9 cellular contexts compared by ENCODE assay signal in the genomic region with DNA sequence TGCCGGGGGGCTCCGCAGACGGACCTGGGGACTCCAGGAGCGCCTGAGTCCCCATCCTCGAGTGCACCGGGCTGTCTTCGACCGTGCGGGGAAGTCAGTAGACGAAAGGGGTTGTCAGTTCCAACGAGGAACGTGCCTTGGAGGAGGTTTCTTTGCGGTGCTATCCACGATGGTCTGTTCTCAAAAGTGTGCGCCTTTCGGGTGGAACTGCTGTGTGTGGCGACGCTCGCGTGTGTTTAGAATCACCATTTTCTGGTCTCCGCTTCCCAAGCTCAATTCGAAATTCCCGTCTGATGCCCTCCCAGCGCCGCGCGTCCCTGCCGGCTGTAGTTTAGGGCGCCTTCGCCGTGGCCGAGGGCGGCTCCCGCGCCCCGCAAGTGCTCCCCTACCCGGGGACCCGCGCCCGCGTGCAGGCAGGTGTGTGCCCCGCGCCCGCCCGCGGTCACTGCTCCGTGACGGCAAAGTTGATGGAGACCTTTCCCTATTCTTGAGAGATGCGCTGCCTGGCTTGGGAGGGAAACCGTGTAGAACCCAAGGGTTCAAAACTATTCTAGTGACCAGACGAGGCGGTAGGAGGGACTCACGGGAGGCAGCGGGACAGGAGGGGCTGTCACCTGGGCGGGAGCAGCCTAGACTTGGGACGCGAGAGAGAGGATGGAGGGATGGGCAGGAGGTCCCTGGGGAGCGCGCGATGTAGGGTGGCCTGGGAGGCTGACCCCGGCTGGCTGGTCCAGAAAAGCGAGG. TPM values are rescaled to one million over a fixed set of nuclear protein-coding genes. Genes with fewer than 3 reads are reported as not detected.
A peak's percentile ranks its signal among the peaks of the same experiment; 100 is the strongest.
DNase-seq lines count a peak whose midpoint lies in the region; ATAC-seq lines count a peak whose summit lies in the region.
"Had no signal": no experiment of that assay in that cellular context is flagged by ENCODE, and none has a peak within 500 bp of the region (broad histone marks: within the 10 kb centered on the region; RNA-seq: fewer than 3 reads in every experiment).

No MANE protein-coding gene starts in this region.

- peak overlapping the region; percentile 17 for H3K9ac ChIP-seq in iPS-18a (ENCODE audit: low read length)

- H3K27me3 ChIP-seq in iPS-18a (ENCODE audit: control insufficient read depth, insufficient read depth, low read length), result peaks cover 57% of the 10 kb centered on the region

- no peaks in the 10 kb centered on the region for H3K36me3 ChIP-seq in iPS-18a (ENCODE audit: control insufficient read depth, low read depth, low read length)

- no peak overlapping the region for H3K27ac ChIP-seq in iPS-18a (ENCODE audit: low read length)

- H3K36me3 Mint-ChIP-seq in activated T-cell treated with anti-CD3 and anti-CD28 coated beads, Interleukin-2, amount 50 U/mL, for 4 hours (ENCODE audit: insufficient read depth), result no peaks in the 10 kb centered on the region
- no peaks in the 10 kb centered on the region for H3K36me3 Mint-ChIP-seq in activated naive CD8-positive, alpha-beta T cell treated with anti-CD3 and anti-CD28 coated beads, Interleukin-2, amount 50 U/mL, for 24 hours (ENCODE audit: low read depth)
- no peaks in the 10 kb centered on the region for H3K36me3 Mint-ChIP-seq in stimulated activated naive CD8-positive, alpha-beta T cell treated with anti-CD3 and anti-CD28 coated beads, Interleukin-15, Interleukin-2, amounts not matched to agents 100 ng/mL and 50 ng/mL, for 24 hours (ENCODE audit: low read depth)
- H3K36me3 Mint-ChIP-seq in T-helper 2 cell treated with Interferon-gamma antibody and Interleukin-4, amounts not matched to agents 5 μg/mL and 100 μg/mL, for 36 hours (ENCODE audit: low read depth), result no peaks in the 10 kb centered on the region
- no peaks in the 10 kb centered on the region for H3K36me3 Mint-ChIP-seq in activated CD8-positive, alpha-beta memory T cell treated with anti-CD3 and anti-CD28 coated beads, Interleukin-2, amount 10 ng/mL, durations not matched to agents 7 days and 5 days

- DNase-seq in activated T-cell treated with anti-CD3 and anti-CD28 coated beads, Interleukin-2, amount 50 U/mL, for 4 hours, result no peak
- DNase-seq in activated T-cell treated with anti-CD3 and anti-CD28 coated beads, Interleukin-2, amount 50 U/mL, for 1 hour, result no peak
- no peak for DNase-seq in activated naive CD8-positive, alpha-beta T cell treated with anti-CD3 and anti-CD28 coated beads, Interleukin-2, amount 50 U/mL, for 24 hours
- no peak for DNase-seq in T-helper 2 cell treated with Interferon-gamma antibody and Interleukin-4, amounts not matched to agents 5 μg/mL and 100 μg/mL, for 36 hours (ENCODE audit: low spot score)
- no peak for DNase-seq in T-helper 1 cell
- DNase-seq in activated CD8-positive, alpha-beta memory T cell treated with anti-CD3 and anti-CD28 coated beads, Interleukin-2, amount 10 ng/mL, durations not matched to agents 7 days and 5 days, result no peak

- H3K9me3 ChIP-seq in iPS-18a (ENCODE audit: control insufficient read depth, low read depth, low read length), result no peaks in the 10 kb centered on the region

- no peaks in the 10 kb centered on the region for H3K9me3 Mint-ChIP-seq in activated T-cell treated with anti-CD3 and anti-CD28 coated beads, Interleukin-2, amount 50 U/mL, for 4 hours
- no peaks in the 10 kb centered on the region for H3K9me3 Mint-ChIP-seq in activated naive CD8-positive, alpha-beta T cell treated with anti-CD3 and anti-CD28 coated beads, Interleukin-2, amount 50 U/mL, for 24 hours
- no peaks in the 10 kb centered on the region for H3K9me3 Mint-ChIP-seq in stimulated activated naive CD8-positive, alpha-beta T cell treated with anti-CD3 and anti-CD28 coated beads, Interleukin-15, Interleukin-2, amounts not matched to agents 100 ng/mL and 50 ng/mL, for 24 hours
- no peaks in the 10 kb centered on the region for H3K9me3 Mint-ChIP-seq in T-helper 2 cell treated with Interferon-gamma antibody and Interleukin-4, amounts not matched to agents 5 μg/mL and 100 μg/mL, for 36 hours
- no peaks in the 10 kb centered on the region for H3K9me3 Mint-ChIP-seq in activated CD8-positive, alpha-beta memory T cell treated with anti-CD3 and anti-CD28 coated beads, Interleukin-2, amount 10 ng/mL, durations not matched to agents 7 days and 5 days (ENCODE audit: low read depth)
- H3K9me3 Mint-ChIP-seq: T-helper 1 cell treated with Interleukin-12 subunit alpha and Interleukin-12 subunit beta and Interleukin-4 antibody, amounts not matched to agents 30 μg/mL and 1 μg/mL, for 36 hours had no signal

- peaks cover 10% of the 10 kb centered on the region for H3K4me1 Mint-ChIP-seq in activated T-cell treated with anti-CD3 and anti-CD28 coated beads, Interleukin-2, amount 50 U/mL, for 4 hours (ENCODE audit: low read depth)
- H3K4me1 Mint-ChIP-seq in activated naive CD8-positive, alpha-beta T cell treated with anti-CD3 and anti-CD28 coated beads, Interleukin-2, amount 50 U/mL, for 24 hours, result peaks cover 10% of the 10 kb centered on the region
- H3K4me1 Mint-ChIP-seq in stimulated activated naive CD8-positive, alpha-beta T cell treated with anti-CD3 and anti-CD28 coated beads, Interleukin-15, Interleukin-2, amounts not matched to agents 100 ng/mL and 50 ng/mL, for 24 hours (ENCODE audit: low read depth), result peaks cover 12% of the 10 kb centered on the region
- H3K4me1 Mint-ChIP-seq in T-helper 2 cell treated with Interferon-gamma antibody and Interleukin-4, amounts not matched to agents 5 μg/mL and 100 μg/mL, for 36 hours (ENCODE audit: low read depth), result peaks cover 5% of the 10 kb centered on the region
- H3K4me1 Mint-ChIP-seq in activated CD8-positive, alpha-beta memory T cell treated with anti-CD3 and anti-CD28 coated beads, Interleukin-2, amount 10 ng/mL, durations not matched to agents 7 days and 5 days, result peaks cover 11% of the 10 kb centered on the region

- H3K27me3 Mint-ChIP-seq in activated T-cell treated with anti-CD3 and anti-CD28 coated beads, Interleukin-2, amount 50 U/mL, for 4 hours (ENCODE audit: low read depth), result peaks cover 64% of the 10 kb centered on the region
- H3K27me3 Mint-ChIP-seq in activated naive CD8-positive, alpha-beta T cell treated with anti-CD3 and anti-CD28 coated beads, Interleukin-2, amount 50 U/mL, for 24 hours, result peaks cover 60% of the 10 kb centered on the region
- H3K27me3 Mint-ChIP-seq in stimulated activated naive CD8-positive, alpha-beta T cell treated with anti-CD3 and anti-CD28 coated beads, Interleukin-15, Interleukin-2, amounts not matched to agents 100 ng/mL and 50 ng/mL, for 24 hours, result peaks cover 68% of the 10 kb centered on the region
- H3K27me3 Mint-ChIP-seq in T-helper 2 cell treated with Interferon-gamma antibody and Interleukin-4, amounts not matched to agents 5 μg/mL and 100 μg/mL, for 36 hours (ENCODE audit: low read depth), result peaks cover 52% of the 10 kb centered on the region
- peaks cover 67% of the 10 kb centered on the region for H3K27me3 Mint-ChIP-seq in activated CD8-positive, alpha-beta memory T cell treated with anti-CD3 and anti-CD28 coated beads, Interleukin-2, amount 10 ng/mL, durations not matched to agents 7 days and 5 days

- peak; percentile 10 to 11 for ATAC-seq in activated T-cell treated with anti-CD3 and anti-CD28 coated beads, Interleukin-2, amount 50 U/mL, for 4 hours
- no peak for ATAC-seq in activated naive CD8-positive, alpha-beta T cell treated with anti-CD3 and anti-CD28 coated beads, Interleukin-2, amount 50 U/mL, for 24 hours
- ATAC-seq in activated CD8-positive, alpha-beta memory T cell treated with anti-CD3 and anti-CD28 coated beads, Interleukin-2, amount 10 ng/mL, durations not matched to agents 7 days and 5 days, result no peak

- no peak overlapping the region for H3K27ac Mint-ChIP-seq in activated naive CD8-positive, alpha-beta T cell treated with anti-CD3 and anti-CD28 coated beads, Interleukin-2, amount 50 U/mL, for 24 hours
- no peak overlapping the region for H3K27ac Mint-ChIP-seq in stimulated activated naive CD8-positive, alpha-beta T cell treated with anti-CD3 and anti-CD28 coated beads, Interleukin-15, Interleukin-2, amounts not matched to agents 100 ng/mL and 50 ng/mL, for 24 hours
- no peak overlapping the region for H3K27ac Mint-ChIP-seq in T-helper 2 cell treated with Interferon-gamma antibody and Interleukin-4, amounts not matched to agents 5 μg/mL and 100 μg/mL, for 36 hours
- no peak overlapping the region for H3K27ac Mint-ChIP-seq in activated CD8-positive, alpha-beta memory T cell treated with anti-CD3 and anti-CD28 coated beads, Interleukin-2, amount 10 ng/mL, durations not matched to agents 7 days and 5 days
- H3K27ac Mint-ChIP-seq: T-helper 1 cell treated with Interleukin-12 subunit alpha and Interleukin-12 subunit beta and Interleukin-4 antibody, amounts not matched to agents 30 μg/mL and 1 μg/mL, for 36 hours had no signal

- CTCF ChIA-PET in activated CD8-positive, alpha-beta memory T cell treated with anti-CD3 and anti-CD28 coated beads, Interleukin-2, amount 10 ng/mL, durations not matched to agents 7 days and 5 days (lab: Charles Lee), result interaction anchor here (0.5 kb wide), 1 partner anchor 207 kb away, joined by 4 read pairs; no protein-coding TSS in a partner anchor

- peaks cover 30% of the 10 kb centered on the region for H3K4me1 ChIP-seq in iPS-18a (ENCODE audit: control insufficient read depth, low read depth, low read length)

- no peak overlapping the region for H3K4me3 Mint-ChIP-seq in activated T-cell treated with anti-CD3 and anti-CD28 coated beads, Interleukin-2, amount 50 U/mL, for 4 hours
- peak overlapping the region; percentile 32 for H3K4me3 Mint-ChIP-seq in activated naive CD8-positive, alpha-beta T cell treated with anti-CD3 and anti-CD28 coated beads, Interleukin-2, amount 50 U/mL, for 24 hours
- H3K4me3 Mint-ChIP-seq in stimulated activated naive CD8-positive, alpha-beta T cell treated with anti-CD3 and anti-CD28 coated beads, Interleukin-15, Interleukin-2, amounts not matched to agents 100 ng/mL and 50 ng/mL, for 24 hours, result peak overlapping the region; percentile 41
- no peak overlapping the region for H3K4me3 Mint-ChIP-seq in T-helper 2 cell treated with Interferon-gamma antibody and Interleukin-4, amounts not matched to agents 5 μg/mL and 100 μg/mL, for 36 hours
- H3K4me3 Mint-ChIP-seq in activated CD8-positive, alpha-beta memory T cell treated with anti-CD3 and anti-CD28 coated beads, Interleukin-2, amount 10 ng/mL, durations not matched to agents 7 days and 5 days, result no peak overlapping the region
- H3K4me3 Mint-ChIP-seq: T-helper 1 cell treated with Interleukin-12 subunit alpha and Interleukin-12 subunit beta and Interleukin-4 antibody, amounts not matched to agents 30 μg/mL and 1 μg/mL, for 36 hours had no signal

- H3K4me3 ChIP-seq in iPS-18a (ENCODE audit: low read length), result peak overlapping the region; percentile 76

RNA-seq across cellular contexts. Expression of a gene that starts 1.0 kb away (rescaled TPM):
- total RNA-seq in activated T-cell treated with anti-CD3 and anti-CD28 coated beads, Interleukin-2, amount 50 U/mL, for 4 hours, result under 1 TPM in 1 of 3 donors, not detected in 2; 0.03 TPM
- total RNA-seq in activated CD8-positive, alpha-beta memory T cell treated with anti-CD3 and anti-CD28 coated beads, Interleukin-2, amount 10 ng/mL, durations not matched to agents 7 days and 5 days, result not detected

Comparison
In these comparisons a context has a peak if more than half of its experiments do, and no peak if none do; other contexts are left out.
1. ATAC-seq: peak in activated T-cell treated with anti-CD3 and anti-CD28 coated beads, Interleukin-2, amount 50 U/mL, for 4 hours (2 of 2); none in activated naive CD8-positive, alpha-beta T cell treated with anti-CD3 and anti-CD28 coated beads, Interleukin-2, amount 50 U/mL, for 24 hours (single experiment) and activated CD8-positive, alpha-beta memory T cell treated with anti-CD3 and anti-CD28 coated beads, Interleukin-2, amount 10 ng/mL, durations not matched to agents 7 days and 5 days (single experiment).
2. H3K4me3 Mint-ChIP-seq: peak in activated naive CD8-positive, alpha-beta T cell treated with anti-CD3 and anti-CD28 coated beads, Interleukin-2, amount 50 U/mL, for 24 hours (single experiment) and stimulated activated naive CD8-positive, alpha-beta T cell treated with anti-CD3 and anti-CD28 coated beads, Interleukin-15, Interleukin-2, amounts not matched to agents 100 ng/mL and 50 ng/mL, for 24 hours (single experiment); none in activated T-cell treated with anti-CD3 and anti-CD28 coated beads, Interleukin-2, amount 50 U/mL, for 4 hours (single experiment), T-helper 2 cell treated with Interferon-gamma antibody and Interleukin-4, amounts not matched to agents 5 μg/mL and 100 μg/mL, for 36 hours (single experiment) and activated CD8-positive, alpha-beta memory T cell treated with anti-CD3 and anti-CD28 coated beads, Interleukin-2, amount 10 ng/mL, durations not matched to agents 7 days and 5 days (single experiment).